Comparison of ENCODE assay signal across 8 cellular contexts in the genomic region with DNA sequence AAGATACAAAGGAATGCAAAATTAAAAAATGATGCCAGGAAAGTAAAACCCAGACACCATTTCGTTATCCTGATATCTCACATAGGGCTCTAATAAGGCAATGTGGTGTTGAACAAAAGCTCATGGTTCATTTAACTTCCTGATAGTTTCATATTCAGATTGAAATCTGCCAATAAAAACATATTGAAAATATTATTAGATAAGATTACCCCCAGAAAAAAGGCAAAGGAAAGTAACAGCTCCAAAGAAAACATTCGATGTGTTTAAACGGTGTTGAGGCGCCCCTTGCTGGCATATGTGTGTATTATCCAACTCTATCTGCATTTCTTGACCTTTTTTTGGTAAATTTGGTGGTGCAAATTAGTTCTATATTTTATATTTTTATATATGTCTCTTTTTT.
DNase-seq lines count a peak whose midpoint lies in the region; ATAC-seq and TF ChIP-seq lines count a peak whose summit lies in the region.

No MANE protein-coding gene starts in this region.

- peaks cover 2% of the 10 kb centered on the region for H3K9me3 Mint-ChIP-seq in activated CD8-positive, alpha-beta memory T cell treated with anti-CD3 and anti-CD28 coated beads, Interleukin-2, amount 10 ng/mL, durations not matched to agents 7 days and 5 days (ENCODE audit: low read depth)
- no peaks in the 10 kb centered on the region for H3K9me3 Mint-ChIP-seq in osteocyte (ENCODE audit: unreplicated experiment)

- TF ChIP-seq CTCF in fibroblast of mammary gland (conservative IDR thresholded peaks at IDR 0.05; ENCODE audit: control insufficient read depth, insufficient read depth, low read depth, low read length) = peak; percentile 61
- peak; percentile 83 for TF ChIP-seq CTCF in osteocyte (IDR thresholded peaks at IDR 0.05)

- peaks cover 19% of the 10 kb centered on the region for H3K36me3 Mint-ChIP-seq in activated CD8-positive, alpha-beta memory T cell treated with anti-CD3 and anti-CD28 coated beads, Interleukin-2, amount 10 ng/mL, durations not matched to agents 7 days and 5 days
- peaks cover 27% of the 10 kb centered on the region for H3K36me3 Mint-ChIP-seq in osteocyte (ENCODE audit: unreplicated experiment)

- DNase-seq in NCI-H2227 (lab: John Stamatoyannopoulos, UW; ENCODE audit: unreplicated experiment) (peak; percentile 22), NCI-H2227 treated with DMSO at 0.1 percent for 48 hours (lab: John Stamatoyannopoulos, UW) (no peak), NCI-H146 treated with DMSO at 0.1 percent for 48 hours (lab: John Stamatoyannopoulos, UW; ENCODE audit: unreplicated experiment) (peak; percentile 5), fibroblast of mammary gland (ENCODE audit: low read depth) (peak; percentile 57), osteocyte (ENCODE audit: extremely low spot score, unreplicated experiment) (no peak)
- peak; percentile 52 for DNase-seq in activated CD8-positive, alpha-beta memory T cell treated with anti-CD3 and anti-CD28 coated beads, Interleukin-2, amount 10 ng/mL, durations not matched to agents 7 days and 5 days

- H3K27ac Mint-ChIP-seq in activated CD8-positive, alpha-beta memory T cell treated with anti-CD3 and anti-CD28 coated beads, Interleukin-2, amount 10 ng/mL, durations not matched to agents 7 days and 5 days = no peak overlapping the region
- no peak overlapping the region for H3K27ac Mint-ChIP-seq in osteocyte (ENCODE audit: unreplicated experiment)

- H3K4me3 ChIP-seq in fibroblast of mammary gland (ENCODE audit: control insufficient read depth, low read depth, low read length) = no peak overlapping the region

- CTCF ChIA-PET in activated CD8-positive, alpha-beta memory T cell treated with anti-CD3 and anti-CD28 coated beads, Interleukin-2, amount 10 ng/mL, durations not matched to agents 7 days and 5 days (lab: Charles Lee) = interaction anchor here (0.6 to 7.0 kb wide), 12 partner anchors 11 to 230 kb away, joined by 3 to 64 read pairs (median 3); partner anchors contain the start of gene LRCH1

- ATAC-seq in activated CD8-positive, alpha-beta memory T cell treated with anti-CD3 and anti-CD28 coated beads, Interleukin-2, amount 10 ng/mL, durations not matched to agents 7 days and 5 days = peak; percentile 45
- ATAC-seq in GM18867 (IDR thresholded peaks at IDR 0.05; ENCODE audit: unreplicated experiment) = no peak
- ATAC-seq in HG03378 (IDR thresholded peaks at IDR 0.05; ENCODE audit: unreplicated experiment) = no peak

- H3K27me3 Mint-ChIP-seq in activated CD8-positive, alpha-beta memory T cell treated with anti-CD3 and anti-CD28 coated beads, Interleukin-2, amount 10 ng/mL, durations not matched to agents 7 days and 5 days = no peaks in the 10 kb centered on the region
- H3K27me3 Mint-ChIP-seq in osteocyte (ENCODE audit: unreplicated experiment) = no peaks in the 10 kb centered on the region

- no peak overlapping the region for H3K4me3 Mint-ChIP-seq in activated CD8-positive, alpha-beta memory T cell treated with anti-CD3 and anti-CD28 coated beads, Interleukin-2, amount 10 ng/mL, durations not matched to agents 7 days and 5 days
- no peak overlapping the region for H3K4me3 Mint-ChIP-seq in osteocyte (ENCODE audit: unreplicated experiment)

- H3K4me1 Mint-ChIP-seq in activated CD8-positive, alpha-beta memory T cell treated with anti-CD3 and anti-CD28 coated beads, Interleukin-2, amount 10 ng/mL, durations not matched to agents 7 days and 5 days = peaks cover 13% of the 10 kb centered on the region
- H3K4me1 Mint-ChIP-seq in osteocyte (ENCODE audit: unreplicated experiment) = peaks cover 25% of the 10 kb centered on the region

Comparison
In these comparisons a context has a peak if more than half of its experiments do, and no peak if none do; other contexts are left out.
1. DNase-seq: peak in NCI-H2227 (single experiment), NCI-H146 treated with DMSO at 0.1 percent for 48 hours (single experiment), activated CD8-positive, alpha-beta memory T cell treated with anti-CD3 and anti-CD28 coated beads, Interleukin-2, amount 10 ng/mL, durations not matched to agents 7 days and 5 days (single experiment) and fibroblast of mammary gland (single experiment); none in NCI-H2227 treated with DMSO at 0.1 percent for 48 hours (single experiment) and osteocyte (single experiment).